15 cellular contexts compared by ENCODE assay signal in genomic region chr4:155802573-155802972, GRCh38. TPM values are rescaled to one million over a fixed set of nuclear protein-coding genes. Genes with fewer than 3 reads are reported as not detected.
DNase-seq lines count a peak whose midpoint lies in the region; ATAC-seq and TF ChIP-seq lines count a peak whose summit lies in the region.
"Had no signal": no experiment of that assay in that cellular context is flagged by ENCODE, and none has a peak within 500 bp of the region (broad histone marks: within the 10 kb centered on the region; RNA-seq: fewer than 3 reads in every experiment).

No MANE protein-coding gene starts in this region.

- H3K27ac ChIP-seq in gastroesophageal sphincter: peak overlapping the region in 3 of 4 donors; percentile 41 to 65 (median 50)
- peak overlapping the region; percentile 14 for H3K27ac ChIP-seq in neural cell (ENCODE audit: low read length)
- H3K27ac ChIP-seq in aorta (ENCODE audit: low read depth in 1 of 2, low read length in 2 of 2): peak overlapping the region in 1 of 2 donors; percentile 3
- no peak overlapping the region for H3K27ac ChIP-seq in tibial nerve
- H3K27ac ChIP-seq: BLaER1 treated with 17β-estradiol and CSF1 and Interleukin-3, amounts not matched to agents 10 nM and 100 nM had no signal

- H4K20me1 ChIP-seq in neural cell (ENCODE audit: insufficient read depth): no peaks in the 10 kb centered on the region
- H4K20me1 ChIP-seq: BLaER1 treated with 17β-estradiol and CSF1 and Interleukin-3, amounts not matched to agents 10 nM and 100 nM had no signal

- ATAC-seq in gastroesophageal sphincter (peak; percentile 34), aorta (ENCODE audit: low FRiP score) (peak; percentile 55), HG03521 (IDR thresholded peaks at IDR 0.05; ENCODE audit: unreplicated experiment) (no peak)
- ATAC-seq: Panc1, Right ventricle myocardium inferior had no signal

- WGBS in gastroesophageal sphincter (ENCODE audit: low coverage in 1 of 2), 2 donors: 24 to 50% methylated on average over 2 of the region's 2 CpGs
- 21 to 58% methylated on average over 2 of the region's 2 CpGs for WGBS in aorta, 2 donors
- 75 to 84% methylated on average over 2 of the region's 2 CpGs for WGBS in tibial nerve, 2 donors

- H3K27me3 ChIP-seq in gastroesophageal sphincter (no peaks in the 10 kb centered on the region), neural cell (ENCODE audit: insufficient read depth, low read depth, low read length) (no peaks in the 10 kb centered on the region), aorta (ENCODE audit: control insufficient read depth in 1 of 2, insufficient read depth in 2 of 2, low read length in 1 of 2) (no peaks in the 10 kb centered on the region), tibial nerve (no peaks in the 10 kb centered on the region)
- H3K27me3 ChIP-seq: BLaER1 treated with 17β-estradiol and CSF1 and Interleukin-3, amounts not matched to agents 10 nM and 100 nM had no signal

- peaks cover 0 to 38% of the 10 kb centered on the region in 2 donors for H3K36me3 ChIP-seq in gastroesophageal sphincter
- H3K36me3 ChIP-seq in neural cell (ENCODE audit: insufficient read depth, low read length): no peaks in the 10 kb centered on the region
- H3K36me3 ChIP-seq in aorta (ENCODE audit: control insufficient read depth in 1 of 2, insufficient read depth in 2 of 2, low read length in 1 of 2): peaks cover 0 to 4% of the 10 kb centered on the region in 2 donors
- peaks cover 0 to 23% (median 0%) of the 10 kb centered on the region in 3 donors for H3K36me3 ChIP-seq in tibial nerve
- H3K36me3 ChIP-seq: BLaER1 treated with 17β-estradiol and CSF1 and Interleukin-3, amounts not matched to agents 10 nM and 100 nM had no signal

- intact Hi-C loops in aorta (cut with DNase I): no loop called here

- H3K9me3 ChIP-seq in gastroesophageal sphincter (no peaks in the 10 kb centered on the region), neural cell (ENCODE audit: low read length) (no peaks in the 10 kb centered on the region), aorta (ENCODE audit: control insufficient read depth, low read length) (no peaks in the 10 kb centered on the region), tibial nerve (no peaks in the 10 kb centered on the region)
- H3K9me3 ChIP-seq: BLaER1 treated with 17β-estradiol and CSF1 and Interleukin-3, amounts not matched to agents 10 nM and 100 nM; SK-N-SH had no signal

- no peak overlapping the region for H3K4me2 ChIP-seq in neural cell (ENCODE audit: low read length)
- H3K4me2 ChIP-seq: BLaER1 treated with 17β-estradiol and CSF1 and Interleukin-3, amounts not matched to agents 10 nM and 100 nM; SK-N-SH had no signal

- DNase-seq in M059J (ENCODE audit: low read depth) (peak; percentile 38), aorta (no peak), DMS153 treated with DMSO at 0.1 percent for 48 hours (lab: John Stamatoyannopoulos, UW; ENCODE audit: unreplicated experiment) (no peak), tibial nerve (ENCODE audit: low spot score in 2 of 2) (no peak)
- DNase-seq: DMS 273 treated with DMSO at 0.1 percent for 48 hours, NCI-H1694, NCI-H2107, NCI-H69, SK-N-SH had no signal

- no peak for TF ChIP-seq RAD21 in neural cell (conservative IDR thresholded peaks at IDR 0.05)

- H3K9me2 ChIP-seq in neural cell (ENCODE audit: insufficient read depth, low read length): no peaks in the 10 kb centered on the region
- H3K9me2 ChIP-seq: SK-N-SH had no signal

- peaks cover 0 to 65% (median 9%) of the 10 kb centered on the region in 3 donors for H3K4me1 ChIP-seq in gastroesophageal sphincter
- peaks cover 2 to 3% of the 10 kb centered on the region in 2 donors for H3K4me1 ChIP-seq in aorta (ENCODE audit: control insufficient read depth in 1 of 2, insufficient read depth in 2 of 2, low read length in 2 of 2)
- H3K4me1 ChIP-seq in tibial nerve: no peaks in the 10 kb centered on the region
- H3K4me1 ChIP-seq: BLaER1 treated with 17β-estradiol and CSF1 and Interleukin-3, amounts not matched to agents 10 nM and 100 nM had no signal

- TF ChIP-seq POLR2A in gastroesophageal sphincter (IDR thresholded peaks at IDR 0.05): no peak
- TF ChIP-seq POLR2A in tibial nerve (IDR thresholded peaks at IDR 0.05): no peak

- H3K9ac ChIP-seq in neural cell (ENCODE audit: low read length): no peak overlapping the region
- H3K9ac ChIP-seq: BLaER1 treated with 17β-estradiol and CSF1 and Interleukin-3, amounts not matched to agents 10 nM and 100 nM; SK-N-SH had no signal

- H3F3A ChIP-seq in neural cell (ENCODE audit: insufficient read depth, low read length, poor library complexity, severe bottlenecking): no peaks in the 10 kb centered on the region

- TF ChIP-seq CTCF in gastroesophageal sphincter (IDR thresholded peaks at IDR 0.05) (no peak), neural cell (IDR thresholded peaks at IDR 0.05; ENCODE audit: poor library complexity, severe bottlenecking) (no peak), tibial nerve (IDR thresholded peaks at IDR 0.05) (no peak)

- no peaks in the 10 kb centered on the region for H3K79me2 ChIP-seq in neural cell (replicated peaks; ENCODE audit: insufficient read depth, low read length)

- H2AFZ ChIP-seq in neural cell (ENCODE audit: low read depth, low read length): no peak overlapping the region

- no peak overlapping the region for H3K4me3 ChIP-seq in gastroesophageal sphincter
- H3K4me3 ChIP-seq in neural cell (ENCODE audit: low read length): no peak overlapping the region
- no peak overlapping the region for H3K4me3 ChIP-seq in aorta (ENCODE audit: low read length in 2 of 2)
- no peak overlapping the region for H3K4me3 ChIP-seq in tibial nerve
- H3K4me3 ChIP-seq: BLaER1 treated with 17β-estradiol and CSF1 and Interleukin-3, amounts not matched to agents 10 nM and 100 nM had no signal

- TF ChIP-seq EP300 in gastroesophageal sphincter (IDR thresholded peaks at IDR 0.05) (no peak), neural cell (conservative IDR thresholded peaks at IDR 0.05; ENCODE audit: poor library complexity, severe bottlenecking) (no peak), tibial nerve (IDR thresholded peaks at IDR 0.05) (no peak)

TF ChIP-seq in neural cell, 6 proteins besides CTCF, POLR2A, EP300 and RAD21:
- TF ChIP-seq SMC3 (conservative IDR thresholded peaks at IDR 0.05; ENCODE audit: poor library complexity) (no peak), MXI1 (conservative IDR thresholded peaks at IDR 0.05; ENCODE audit: poor library complexity, severe bottlenecking) (no peak), POLR2AphosphoS5 (IDR thresholded peaks at IDR 0.05) (peak; percentile 28), EZH2 (IDR thresholded peaks at IDR 0.05; ENCODE audit: borderline replicate concordance, insufficient read depth, low read length, poor library complexity, severe bottlenecking) (no peak), TAF1 (IDR thresholded peaks at IDR 0.05; ENCODE audit: low read depth) (no peak)
TF ChIP-seq in neural cell: peak in this region for 1.

RNA-seq across cellular contexts. Expression of gene GUCY1B1, which starts 43.8 kb away (rescaled TPM):
- 1.2 and 3.2 TPM in 2 replicates for total RNA-seq in M059J (2014; rRNA removed; shearing (Covaris generic))
- 100 to 1,000 TPM in 1 of 4 donors, 10 to 100 TPM in 3; 44.2 to 101 (median 86.9) TPM for total RNA-seq in gastroesophageal sphincter
- 13.6 and 16.0 TPM in 2 replicates for polyA plus RNA-seq in neural cell
- polyA minus RNA-seq in neural cell: 18.5 and 21.3 TPM in 2 replicates
- total RNA-seq in aorta: 10 to 100 TPM; 24.9 to 26.4 TPM
- polyA plus RNA-seq in aorta: 10 to 100 TPM; 10.0 to 44.0 TPM
- total RNA-seq in tibial nerve: 10 to 100 TPM in 3 of 4 donors, 1 to 10 TPM in 1; 8.6 to 17.5 (median 12.3) TPM

Comparison
In these comparisons a context has a peak if more than half of its experiments do, and no peak if none do; other contexts are left out.
1. H3K27ac ChIP-seq: peak in gastroesophageal sphincter (3 of 4) and neural cell (single experiment); none in tibial nerve (0 of 4).